Comparison of ENCODE assay signal across 25 cellular contexts in the genomic region with DNA sequence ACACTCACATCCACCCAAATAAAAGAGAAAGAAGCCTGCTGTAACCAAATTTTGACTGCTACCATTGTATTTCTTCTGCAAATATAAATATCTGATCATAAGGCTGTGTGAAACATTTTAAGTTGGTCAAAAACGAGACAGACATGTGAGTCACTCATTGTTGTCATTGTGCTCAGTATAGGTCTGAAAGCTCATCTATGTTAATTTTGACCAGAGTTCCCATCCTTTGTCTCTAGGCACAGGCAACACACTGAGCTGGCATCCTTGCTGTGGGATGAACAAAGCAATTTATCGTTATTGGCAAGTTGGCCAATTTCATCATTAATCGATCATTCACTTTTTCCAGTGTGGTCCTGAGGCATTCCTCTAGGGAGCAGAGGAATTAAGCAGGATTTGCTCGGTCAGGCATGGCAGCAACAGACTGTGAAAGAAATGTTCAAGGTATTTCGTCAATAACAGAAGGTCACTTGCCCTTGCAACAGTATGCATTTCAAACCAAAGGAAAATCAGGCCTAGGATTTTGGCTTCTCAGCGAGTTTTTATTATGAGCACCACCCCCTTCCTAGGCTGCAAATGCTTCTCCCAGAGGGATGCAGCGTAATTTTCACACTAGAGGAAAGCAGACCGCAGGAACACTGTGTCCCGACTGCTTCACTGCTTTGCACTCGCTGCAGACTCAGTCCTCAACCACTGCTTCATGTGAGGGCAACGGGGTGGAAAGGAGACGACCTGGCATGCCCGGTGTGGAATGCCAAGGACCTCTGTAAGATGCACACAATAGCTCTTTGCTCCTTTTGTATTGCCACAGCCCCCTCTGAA.
DNase-seq lines count a peak whose midpoint lies in the region; ATAC-seq and TF ChIP-seq lines count a peak whose summit lies in the region.
"Had no signal": no experiment of that assay in that cellular context is flagged by ENCODE, and none has a peak within 500 bp of the region (broad histone marks: within the 10 kb centered on the region; RNA-seq: fewer than 3 reads in every experiment).

No MANE protein-coding gene starts in this region.

- peaks cover 18% of the 10 kb centered on the region for H3K27me3 ChIP-seq in smooth muscle cell (ENCODE audit: low read depth)

- H3K27ac ChIP-seq in smooth muscle cell (ENCODE audit: low read depth), result no peak overlapping the region
- H3K27ac ChIP-seq: 22Rv1, spleen, tibial artery had no signal

- H3K27ac Mint-ChIP-seq in chondrocyte (ENCODE audit: unreplicated experiment), result peak overlapping the region; percentile 1
- H3K27ac Mint-ChIP-seq: activated B cell treated with CpG ODN at 0.5 μM for 24 hours; activated CD4-positive, alpha-beta memory T cell treated with anti-CD3 and anti-CD28 coated beads, Interleukin-2, amount 10 ng/mL, durations not matched to agents 7 days and 5 days; CD14-positive monocyte; immature natural killer cell; T-helper 17 cell had no signal

- peak overlapping the region; percentile 6 for H3K4me2 ChIP-seq in smooth muscle cell

- H3K4me3 Mint-ChIP-seq in chondrocyte (ENCODE audit: unreplicated experiment), result no peak overlapping the region
- H3K4me3 Mint-ChIP-seq: activated B cell treated with CpG ODN at 0.5 μM for 24 hours; activated CD4-positive, alpha-beta memory T cell treated with anti-CD3 and anti-CD28 coated beads, Interleukin-2, amount 10 ng/mL, durations not matched to agents 7 days and 5 days; activated T-cell treated with anti-CD3 and anti-CD28 coated beads, Interleukin-2, amount 50 U/mL, for 4 hours; CD14-positive monocyte; immature natural killer cell; T-helper 17 cell had no signal

- ATAC-seq in HG03159 (IDR thresholded peaks at IDR 0.05; ENCODE audit: unreplicated experiment), result no peak
- ATAC-seq: activated naive CD4-positive, alpha-beta T cell treated with anti-CD3 and anti-CD28 coated beads, Interleukin-2, amount 50 U/mL, for 72 hours; activated T-cell treated with anti-CD3 and anti-CD28 coated beads, Interleukin-2, amount 50 U/mL, for 4 hours; T-helper 17 cell had no signal

- peaks cover 3% of the 10 kb centered on the region for H3K36me3 Mint-ChIP-seq in chondrocyte (ENCODE audit: low read depth)
- H3K36me3 Mint-ChIP-seq: activated naive CD4-positive, alpha-beta T cell treated with anti-CD3 and anti-CD28 coated beads, Interleukin-2, amount 50 U/mL, for 72 hours; CD14-positive monocyte; immature natural killer cell had no signal

- H3K4me1 Mint-ChIP-seq in chondrocyte (ENCODE audit: low read depth), result peaks cover 9% of the 10 kb centered on the region
- H3K4me1 Mint-ChIP-seq: activated B cell treated with CpG ODN at 0.5 μM for 24 hours; activated CD4-positive, alpha-beta memory T cell treated with anti-CD3 and anti-CD28 coated beads, Interleukin-2, amount 10 ng/mL, durations not matched to agents 7 days and 5 days; CD14-positive monocyte; immature natural killer cell had no signal

- TF ChIP-seq CTCF in chondrocyte (IDR thresholded peaks at IDR 0.05) (no peak), smooth muscle cell (IDR thresholded peaks at IDR 0.05; ENCODE audit: borderline replicate concordance, insufficient read depth, poor library complexity, severe bottlenecking) (no peak)

- no peaks in the 10 kb centered on the region for H3K9me3 Mint-ChIP-seq in chondrocyte (ENCODE audit: low read depth)
- H3K9me3 Mint-ChIP-seq: activated B cell treated with CpG ODN at 0.5 μM for 24 hours; activated CD4-positive, alpha-beta memory T cell treated with anti-CD3 and anti-CD28 coated beads, Interleukin-2, amount 10 ng/mL, durations not matched to agents 7 days and 5 days; activated naive CD4-positive, alpha-beta T cell treated with anti-CD3 and anti-CD28 coated beads, Interleukin-2, amount 50 U/mL, for 72 hours; activated T-cell treated with anti-CD3 and anti-CD28 coated beads, Interleukin-2, amount 50 U/mL, for 4 hours; immature natural killer cell had no signal

- H3K4me3 ChIP-seq in smooth muscle cell, result no peak overlapping the region
- H3K4me3 ChIP-seq: lung, spleen, tibial artery had no signal

- H3K9me3 ChIP-seq in smooth muscle cell (replicated peaks; ENCODE audit: low read depth), result no peaks in the 10 kb centered on the region
- H3K9me3 ChIP-seq: spleen, tibial artery had no signal

- H3K9ac ChIP-seq in smooth muscle cell (ENCODE audit: low read depth), result no peak overlapping the region

- peaks cover 17% of the 10 kb centered on the region for H3K4me1 ChIP-seq in smooth muscle cell (ENCODE audit: low read depth)
- H3K4me1 ChIP-seq: spleen, tibial artery had no signal

- WGBS in smooth muscle cell (ENCODE audit: low lambda C conversion rate), result 60% methylated on average over 13 of the region's 13 CpGs

- H3K79me2 ChIP-seq in smooth muscle cell (ENCODE audit: low read depth), result no peaks in the 10 kb centered on the region

- H3K36me3 ChIP-seq in smooth muscle cell (ENCODE audit: low read depth), result no peaks in the 10 kb centered on the region
- H3K36me3 ChIP-seq: spleen, tibial artery had no signal

- H3F3A ChIP-seq in smooth muscle cell (ENCODE audit: low read depth), result no peaks in the 10 kb centered on the region

- H3K27me3 Mint-ChIP-seq in chondrocyte (ENCODE audit: low read depth), result peaks cover 60% of the 10 kb centered on the region

- no peaks in the 10 kb centered on the region for H4K20me1 ChIP-seq in smooth muscle cell (ENCODE audit: low read depth)

- H2AFZ ChIP-seq in smooth muscle cell (ENCODE audit: low read depth), result no peak overlapping the region

- DNase-seq in NCI-H2171 treated with DMSO at 0.1 percent for 48 hours (lab: John Stamatoyannopoulos, UW) (peak; percentile 14), NCI-H2171 (lab: John Stamatoyannopoulos, UW) (no peak), chondrocyte (ENCODE audit: low spot score) (no peak), kidney tubule cell (ENCODE audit: low spot score) (peak; percentile 44), smooth muscle cell (lab: John Stamatoyannopoulos, UW; ENCODE audit: unreplicated experiment) (no peak), GOT3 (lab: John Stamatoyannopoulos, UW) (no peak), NCI-H187 treated with DMSO at 0.1 percent for 48 hours (lab: John Stamatoyannopoulos, UW) (no peak)
- DNase-seq: activated B cell treated with CpG ODN at 0.5 μM for 24 hours; activated CD4-positive, alpha-beta memory T cell treated with anti-CD3 and anti-CD28 coated beads, Interleukin-2, amount 10 ng/mL, durations not matched to agents 7 days and 5 days; activated T-cell treated with anti-CD3 and anti-CD28 coated beads, Interleukin-2, amount 50 U/mL, for 4 hours; dermis blood vessel endothelial cell; DMS53; immature natural killer cell; NCI-H1930; NCI-H510A treated with DMSO at 0.1 percent for 48 hours; OCI-M1; SHP77 treated with DMSO at 0.1 percent for 48 hours; spleen; T-helper 17 cell; tibial artery had no signal

Comparison
In these comparisons a context has a peak if more than half of its experiments do, and no peak if none do; other contexts are left out.
1. DNase-seq: peak in NCI-H2171 treated with DMSO at 0.1 percent for 48 hours (single experiment) and kidney tubule cell (single experiment); none in NCI-H2171 (single experiment), chondrocyte (single experiment), smooth muscle cell (single experiment), GOT3 (single experiment) and NCI-H187 treated with DMSO at 0.1 percent for 48 hours (single experiment).